Comparison of ENCODE assay signal across 20 cellular contexts in genomic region chr10:83410570-83410969, GRCh38.
"Had no signal": no experiment of that assay in that cellular context is flagged by ENCODE, and none has a peak within 500 bp of the region (broad histone marks: within the 10 kb centered on the region; RNA-seq: fewer than 3 reads in every experiment).

No MANE protein-coding gene starts in this region.

- H3K4me3 ChIP-seq: coronary artery, dorsolateral prefrontal cortex, esophagus muscularis mucosa, gastrocnemius medialis, heart right ventricle, left lung, lower lobe of right lung had no signal

- H3K27me3 ChIP-seq: dorsolateral prefrontal cortex, esophagus muscularis mucosa, foreskin keratinocyte, gastrocnemius medialis, heart right ventricle, left lung had no signal

- FAIRE-seq: endothelial cell of umbilical vein, keratinocyte had no signal

- H3K9me3 ChIP-seq: esophagus muscularis mucosa, gastrocnemius medialis, left lung, lower lobe of right lung had no signal

- H3K4me1 ChIP-seq: esophagus muscularis mucosa, foreskin keratinocyte, gastrocnemius medialis, heart right ventricle, left lung, lower lobe of right lung had no signal

- DNase-seq: dermis blood vessel endothelial cell; dorsolateral prefrontal cortex; effector CD4-positive, alpha-beta T cell; effector memory CD4-positive, alpha-beta T cell; foreskin keratinocyte; gastrocnemius medialis; glutamatergic neuron; head of caudate nucleus; heart right ventricle; hippocampal formation; left cardiac atrium; left lung; left ventricle myocardium superior; lower lobe of right lung; mesendoderm; midbrain had no signal

- ATAC-seq: foreskin keratinocyte, gastrocnemius medialis, heart right ventricle, left cardiac atrium, left lung, left ventricle myocardium superior, lower lobe of right lung had no signal

- H3K36me3 ChIP-seq: esophagus muscularis mucosa, gastrocnemius medialis, heart right ventricle, left lung, lower lobe of right lung had no signal

- H3K27ac ChIP-seq: coronary artery, dorsolateral prefrontal cortex, esophagus muscularis mucosa, foreskin keratinocyte, gastrocnemius medialis, heart right ventricle, left lung, lower lobe of right lung had no signal
